In the genomic region with DNA sequence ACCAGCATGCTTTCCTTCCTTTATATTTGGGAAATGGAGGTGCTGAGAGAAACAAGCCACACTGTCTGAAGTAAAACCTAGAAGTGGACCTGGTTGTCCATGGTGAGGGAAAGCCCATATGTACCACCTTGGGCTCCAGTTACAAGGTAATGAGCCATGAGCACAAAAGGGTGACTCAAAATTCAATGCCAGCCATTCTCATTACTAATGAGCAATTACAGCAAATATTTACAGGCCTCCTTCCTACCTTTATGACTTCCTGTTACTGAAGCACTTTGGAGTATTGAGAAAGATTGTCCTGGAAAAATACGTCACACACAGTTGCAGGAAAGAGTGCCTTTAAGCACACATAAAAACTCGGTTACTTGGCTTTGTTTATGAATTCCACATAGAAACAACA, we compare ENCODE assay signal across 2 cellular contexts.
TF ChIP-seq lines count a peak whose summit lies in the region.

No MANE protein-coding gene starts in this region.

TF ChIP-seq in GM12878, 131 proteins besides CTCF, POLR2A, EP300 and RAD21:
- TF ChIP-seq, protein P1, sequence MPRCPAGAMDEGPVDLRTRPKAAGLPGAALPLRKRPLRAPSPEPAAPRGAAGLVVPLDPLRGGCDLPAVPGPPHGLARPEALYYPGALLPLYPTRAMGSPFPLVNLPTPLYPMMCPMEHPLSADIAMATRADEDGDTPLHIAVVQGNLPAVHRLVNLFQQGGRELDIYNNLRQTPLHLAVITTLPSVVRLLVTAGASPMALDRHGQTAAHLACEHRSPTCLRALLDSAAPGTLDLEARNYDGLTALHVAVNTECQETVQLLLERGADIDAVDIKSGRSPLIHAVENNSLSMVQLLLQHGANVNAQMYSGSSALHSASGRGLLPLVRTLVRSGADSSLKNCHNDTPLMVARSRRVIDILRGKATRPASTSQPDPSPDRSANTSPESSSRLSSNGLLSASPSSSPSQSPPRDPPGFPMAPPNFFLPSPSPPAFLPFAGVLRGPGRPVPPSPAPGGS (IDR thresholded peaks at IDR 0.05; ENCODE audit: borderline replicate concordance, insufficient read depth, low read depth, low read length, poor library complexity, severe bottlenecking): peak; percentile 34
- no peak for TF ChIP-seq CBX3 (IDR thresholded peaks at IDR 0.05; ENCODE audit: borderline replicate concordance, low read depth)

TF ChIP-seq in HepG2, 621 proteins besides CTCF, POLR2A, EP300 and RAD21 (continues in another document):
- no peak for TF ChIP-seq PHB2 (IDR thresholded peaks at IDR 0.05; ENCODE audit: partially characterized antibody)
- TF ChIP-seq, protein P2, sequence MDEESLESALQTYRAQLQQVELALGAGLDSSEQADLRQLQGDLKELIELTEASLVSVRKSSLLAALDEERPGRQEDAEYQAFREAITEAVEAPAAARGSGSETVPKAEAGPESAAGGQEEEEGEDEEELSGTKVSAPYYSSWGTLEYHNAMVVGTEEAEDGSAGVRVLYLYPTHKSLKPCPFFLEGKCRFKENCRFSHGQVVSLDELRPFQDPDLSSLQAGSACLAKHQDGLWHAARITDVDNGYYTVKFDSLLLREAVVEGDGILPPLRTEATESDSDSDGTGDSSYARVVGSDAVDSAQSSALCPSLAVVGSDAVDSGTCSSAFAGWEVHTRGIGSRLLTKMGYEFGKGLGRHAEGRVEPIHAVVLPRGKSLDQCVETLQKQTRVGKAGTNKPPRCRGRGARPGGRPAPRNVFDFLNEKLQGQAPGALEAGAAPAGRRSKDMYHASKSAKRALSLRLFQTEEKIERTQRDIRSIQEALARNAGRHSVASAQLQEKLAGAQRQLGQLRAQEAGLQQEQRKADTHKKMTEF (CRISPR knock-in tag; IDR thresholded peaks at IDR 0.05): peak; percentile 91
- peak; percentile 54 for TF ChIP-seq ZNF652 (CRISPR knock-in tag; IDR thresholded peaks at IDR 0.05; ENCODE audit: borderline replicate concordance, low read depth)
- no peak for TF ChIP-seq NCOA5 (CRISPR knock-in tag; IDR thresholded peaks at IDR 0.05)
- TF ChIP-seq, protein P3, sequence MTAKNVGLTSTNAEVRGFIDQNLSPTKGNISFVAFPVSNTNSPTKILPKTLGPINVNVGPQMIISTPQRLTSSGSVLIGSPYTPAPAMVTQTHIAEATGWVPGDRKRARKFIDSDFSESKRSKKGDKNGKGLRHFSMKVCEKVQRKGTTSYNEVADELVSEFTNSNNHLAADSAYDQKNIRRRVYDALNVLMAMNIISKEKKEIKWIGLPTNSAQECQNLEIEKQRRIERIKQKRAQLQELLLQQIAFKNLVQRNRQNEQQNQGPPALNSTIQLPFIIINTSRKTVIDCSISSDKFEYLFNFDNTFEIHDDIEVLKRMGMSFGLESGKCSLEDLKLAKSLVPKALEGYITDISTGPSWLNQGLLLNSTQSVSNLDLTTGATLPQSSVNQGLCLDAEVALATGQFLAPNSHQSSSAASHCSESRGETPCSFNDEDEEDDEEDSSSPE (CRISPR knock-in tag; IDR thresholded peaks at IDR 0.05): no peak
- TF ChIP-seq, protein P4, sequence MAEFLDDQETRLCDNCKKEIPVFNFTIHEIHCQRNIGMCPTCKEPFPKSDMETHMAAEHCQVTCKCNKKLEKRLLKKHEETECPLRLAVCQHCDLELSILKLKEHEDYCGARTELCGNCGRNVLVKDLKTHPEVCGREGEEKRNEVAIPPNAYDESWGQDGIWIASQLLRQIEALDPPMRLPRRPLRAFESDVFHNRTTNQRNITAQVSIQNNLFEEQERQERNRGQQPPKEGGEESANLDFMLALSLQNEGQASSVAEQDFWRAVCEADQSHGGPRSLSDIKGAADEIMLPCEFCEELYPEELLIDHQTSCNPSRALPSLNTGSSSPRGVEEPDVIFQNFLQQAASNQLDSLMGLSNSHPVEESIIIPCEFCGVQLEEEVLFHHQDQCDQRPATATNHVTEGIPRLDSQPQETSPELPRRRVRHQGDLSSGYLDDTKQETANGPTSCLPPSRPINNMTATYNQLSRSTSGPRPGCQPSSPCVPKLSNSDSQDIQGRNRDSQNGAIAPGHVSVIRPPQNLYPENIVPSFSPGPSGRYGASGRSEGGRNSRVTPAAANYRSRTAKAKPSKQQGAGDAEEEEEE (CRISPR knock-in tag; IDR thresholded peaks at IDR 0.05; ENCODE audit: borderline replicate concordance): no peak
- no peak for TF ChIP-seq ZFAT (CRISPR knock-in tag; conservative IDR thresholded peaks at IDR 0.05)
- TF ChIP-seq AKAP8 (CRISPR knock-in tag; IDR thresholded peaks at IDR 0.05): no peak
- peak; percentile 81; the same call in 1 of the 2 replicates for TF ChIP-seq KAT8 (CRISPR knock-in tag; IDR thresholded peaks at IDR 0.05)
- TF ChIP-seq FOXK2 (IDR thresholded peaks at IDR 0.05): peak; percentile 66; the same call in 1 of the 2 replicates
- TF ChIP-seq, protein P5, sequence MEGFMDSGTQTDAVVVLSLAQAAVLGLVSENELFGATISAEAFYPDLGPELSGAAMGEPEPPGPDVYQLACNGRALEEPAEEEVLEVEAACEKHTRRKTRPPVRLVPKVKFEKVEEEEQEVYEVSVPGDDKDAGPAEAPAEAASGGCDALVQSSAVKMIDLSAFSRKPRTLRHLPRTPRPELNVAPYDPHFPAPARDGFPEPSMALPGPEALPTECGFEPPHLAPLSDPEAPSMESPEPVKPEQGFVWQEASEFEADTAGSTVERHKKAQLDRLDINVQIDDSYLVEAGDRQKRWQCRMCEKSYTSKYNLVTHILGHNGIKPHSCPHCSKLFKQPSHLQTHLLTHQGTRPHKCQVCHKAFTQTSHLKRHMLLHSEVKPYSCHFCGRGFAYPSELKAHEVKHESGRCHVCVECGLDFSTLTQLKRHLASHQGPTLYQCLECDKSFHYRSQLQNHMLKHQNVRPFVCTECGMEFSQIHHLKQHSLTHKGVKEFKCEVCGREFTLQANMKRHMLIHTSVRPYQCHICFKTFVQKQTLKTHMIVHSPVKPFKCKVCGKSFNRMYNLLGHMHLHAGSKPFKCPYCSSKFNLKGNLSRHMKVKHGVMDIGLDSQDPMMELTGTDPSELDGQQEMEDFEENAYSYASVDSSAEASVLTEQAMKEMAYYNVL (CRISPR knock-in tag; IDR thresholded peaks at IDR 0.05; ENCODE audit: borderline replicate concordance): no peak
- no peak for TF ChIP-seq GPN1 (CRISPR knock-in tag; IDR thresholded peaks at IDR 0.05; ENCODE audit: borderline replicate concordance)
- TF ChIP-seq, protein P6, sequence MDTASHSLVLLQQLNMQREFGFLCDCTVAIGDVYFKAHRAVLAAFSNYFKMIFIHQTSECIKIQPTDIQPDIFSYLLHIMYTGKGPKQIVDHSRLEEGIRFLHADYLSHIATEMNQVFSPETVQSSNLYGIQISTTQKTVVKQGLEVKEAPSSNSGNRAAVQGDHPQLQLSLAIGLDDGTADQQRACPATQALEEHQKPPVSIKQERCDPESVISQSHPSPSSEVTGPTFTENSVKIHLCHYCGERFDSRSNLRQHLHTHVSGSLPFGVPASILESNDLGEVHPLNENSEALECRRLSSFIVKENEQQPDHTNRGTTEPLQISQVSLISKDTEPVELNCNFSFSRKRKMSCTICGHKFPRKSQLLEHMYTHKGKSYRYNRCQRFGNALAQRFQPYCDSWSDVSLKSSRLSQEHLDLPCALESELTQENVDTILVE (CRISPR knock-in tag; IDR thresholded peaks at IDR 0.05): peak; percentile 94
- TF ChIP-seq, protein P7, sequence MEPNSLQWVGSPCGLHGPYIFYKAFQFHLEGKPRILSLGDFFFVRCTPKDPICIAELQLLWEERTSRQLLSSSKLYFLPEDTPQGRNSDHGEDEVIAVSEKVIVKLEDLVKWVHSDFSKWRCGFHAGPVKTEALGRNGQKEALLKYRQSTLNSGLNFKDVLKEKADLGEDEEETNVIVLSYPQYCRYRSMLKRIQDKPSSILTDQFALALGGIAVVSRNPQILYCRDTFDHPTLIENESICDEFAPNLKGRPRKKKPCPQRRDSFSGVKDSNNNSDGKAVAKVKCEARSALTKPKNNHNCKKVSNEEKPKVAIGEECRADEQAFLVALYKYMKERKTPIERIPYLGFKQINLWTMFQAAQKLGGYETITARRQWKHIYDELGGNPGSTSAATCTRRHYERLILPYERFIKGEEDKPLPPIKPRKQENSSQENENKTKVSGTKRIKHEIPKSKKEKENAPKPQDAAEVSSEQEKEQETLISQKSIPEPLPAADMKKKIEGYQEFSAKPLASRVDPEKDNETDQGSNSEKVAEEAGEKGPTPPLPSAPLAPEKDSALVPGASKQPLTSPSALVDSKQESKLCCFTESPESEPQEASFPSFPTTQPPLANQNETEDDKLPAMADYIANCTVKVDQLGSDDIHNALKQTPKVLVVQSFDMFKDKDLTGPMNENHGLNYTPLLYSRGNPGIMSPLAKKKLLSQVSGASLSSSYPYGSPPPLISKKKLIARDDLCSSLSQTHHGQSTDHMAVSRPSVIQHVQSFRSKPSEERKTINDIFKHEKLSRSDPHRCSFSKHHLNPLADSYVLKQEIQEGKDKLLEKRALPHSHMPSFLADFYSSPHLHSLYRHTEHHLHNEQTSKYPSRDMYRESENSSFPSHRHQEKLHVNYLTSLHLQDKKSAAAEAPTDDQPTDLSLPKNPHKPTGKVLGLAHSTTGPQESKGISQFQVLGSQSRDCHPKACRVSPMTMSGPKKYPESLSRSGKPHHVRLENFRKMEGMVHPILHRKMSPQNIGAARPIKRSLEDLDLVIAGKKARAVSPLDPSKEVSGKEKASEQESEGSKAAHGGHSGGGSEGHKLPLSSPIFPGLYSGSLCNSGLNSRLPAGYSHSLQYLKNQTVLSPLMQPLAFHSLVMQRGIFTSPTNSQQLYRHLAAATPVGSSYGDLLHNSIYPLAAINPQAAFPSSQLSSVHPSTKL (CRISPR knock-in tag; IDR thresholded peaks at IDR 0.05): peak; percentile 99
- TF ChIP-seq ZNF781 (CRISPR knock-in tag; IDR thresholded peaks at IDR 0.05; ENCODE audit: borderline replicate concordance, not compliant biosample characterization): no peak
- no peak for TF ChIP-seq ZNF274 (CRISPR knock-in tag; IDR thresholded peaks at IDR 0.05)
- no peak for TF ChIP-seq CHD2 (IDR thresholded peaks at IDR 0.05; ENCODE audit: low read depth, low read length)
- TF ChIP-seq, protein P8, sequence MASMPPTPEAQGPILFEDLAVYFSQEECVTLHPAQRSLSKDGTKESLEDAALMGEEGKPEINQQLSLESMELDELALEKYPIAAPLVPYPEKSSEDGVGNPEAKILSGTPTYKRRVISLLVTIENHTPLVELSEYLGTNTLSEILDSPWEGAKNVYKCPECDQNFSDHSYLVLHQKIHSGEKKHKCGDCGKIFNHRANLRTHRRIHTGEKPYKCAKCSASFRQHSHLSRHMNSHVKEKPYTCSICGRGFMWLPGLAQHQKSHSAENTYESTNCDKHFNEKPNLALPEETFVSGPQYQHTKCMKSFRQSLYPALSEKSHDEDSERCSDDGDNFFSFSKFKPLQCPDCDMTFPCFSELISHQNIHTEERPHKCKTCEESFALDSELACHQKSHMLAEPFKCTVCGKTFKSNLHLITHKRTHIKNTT (CRISPR knock-in tag; IDR thresholded peaks at IDR 0.05): no peak
- TF ChIP-seq, protein P9, sequence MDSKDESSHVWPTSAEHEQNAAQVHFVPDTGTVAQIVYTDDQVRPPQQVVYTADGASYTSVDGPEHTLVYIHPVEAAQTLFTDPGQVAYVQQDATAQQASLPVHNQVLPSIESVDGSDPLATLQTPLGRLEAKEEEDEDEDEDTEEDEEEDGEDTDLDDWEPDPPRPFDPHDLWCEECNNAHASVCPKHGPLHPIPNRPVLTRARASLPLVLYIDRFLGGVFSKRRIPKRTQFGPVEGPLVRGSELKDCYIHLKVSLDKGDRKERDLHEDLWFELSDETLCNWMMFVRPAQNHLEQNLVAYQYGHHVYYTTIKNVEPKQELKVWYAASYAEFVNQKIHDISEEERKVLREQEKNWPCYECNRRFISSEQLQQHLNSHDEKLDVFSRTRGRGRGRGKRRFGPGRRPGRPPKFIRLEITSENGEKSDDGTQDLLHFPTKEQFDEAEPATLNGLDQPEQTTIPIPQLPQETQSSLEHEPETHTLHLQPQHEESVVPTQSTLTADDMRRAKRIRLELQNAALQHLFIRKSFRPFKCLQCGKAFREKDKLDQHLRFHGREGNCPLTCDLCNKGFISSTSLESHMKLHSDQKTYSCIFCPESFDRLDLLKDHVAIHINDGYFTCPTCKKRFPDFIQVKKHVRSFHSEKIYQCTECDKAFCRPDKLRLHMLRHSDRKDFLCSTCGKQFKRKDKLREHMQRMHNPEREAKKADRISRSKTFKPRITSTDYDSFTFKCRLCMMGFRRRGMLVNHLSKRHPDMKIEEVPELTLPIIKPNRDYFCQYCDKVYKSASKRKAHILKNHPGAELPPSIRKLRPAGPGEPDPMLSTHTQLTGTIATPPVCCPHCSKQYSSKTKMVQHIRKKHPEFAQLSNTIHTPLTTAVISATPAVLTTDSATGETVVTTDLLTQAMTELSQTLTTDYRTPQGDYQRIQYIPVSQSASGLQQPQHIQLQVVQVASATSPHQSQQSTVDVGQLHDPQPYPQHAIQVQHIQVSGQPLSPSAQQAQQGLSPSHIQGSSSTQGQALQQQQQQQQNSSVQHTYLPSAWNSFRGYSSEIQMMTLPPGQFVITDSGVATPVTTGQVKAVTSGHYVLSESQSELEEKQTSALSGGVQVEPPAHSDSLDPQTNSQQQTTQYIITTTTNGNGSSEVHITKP (CRISPR knock-in tag; IDR thresholded peaks at IDR 0.05; ENCODE audit: low read depth): peak; percentile 73
- no peak for TF ChIP-seq NR1H2 (CRISPR knock-in tag; IDR thresholded peaks at IDR 0.05; ENCODE audit: borderline replicate concordance, low read depth)
- TF ChIP-seq, protein P10, sequence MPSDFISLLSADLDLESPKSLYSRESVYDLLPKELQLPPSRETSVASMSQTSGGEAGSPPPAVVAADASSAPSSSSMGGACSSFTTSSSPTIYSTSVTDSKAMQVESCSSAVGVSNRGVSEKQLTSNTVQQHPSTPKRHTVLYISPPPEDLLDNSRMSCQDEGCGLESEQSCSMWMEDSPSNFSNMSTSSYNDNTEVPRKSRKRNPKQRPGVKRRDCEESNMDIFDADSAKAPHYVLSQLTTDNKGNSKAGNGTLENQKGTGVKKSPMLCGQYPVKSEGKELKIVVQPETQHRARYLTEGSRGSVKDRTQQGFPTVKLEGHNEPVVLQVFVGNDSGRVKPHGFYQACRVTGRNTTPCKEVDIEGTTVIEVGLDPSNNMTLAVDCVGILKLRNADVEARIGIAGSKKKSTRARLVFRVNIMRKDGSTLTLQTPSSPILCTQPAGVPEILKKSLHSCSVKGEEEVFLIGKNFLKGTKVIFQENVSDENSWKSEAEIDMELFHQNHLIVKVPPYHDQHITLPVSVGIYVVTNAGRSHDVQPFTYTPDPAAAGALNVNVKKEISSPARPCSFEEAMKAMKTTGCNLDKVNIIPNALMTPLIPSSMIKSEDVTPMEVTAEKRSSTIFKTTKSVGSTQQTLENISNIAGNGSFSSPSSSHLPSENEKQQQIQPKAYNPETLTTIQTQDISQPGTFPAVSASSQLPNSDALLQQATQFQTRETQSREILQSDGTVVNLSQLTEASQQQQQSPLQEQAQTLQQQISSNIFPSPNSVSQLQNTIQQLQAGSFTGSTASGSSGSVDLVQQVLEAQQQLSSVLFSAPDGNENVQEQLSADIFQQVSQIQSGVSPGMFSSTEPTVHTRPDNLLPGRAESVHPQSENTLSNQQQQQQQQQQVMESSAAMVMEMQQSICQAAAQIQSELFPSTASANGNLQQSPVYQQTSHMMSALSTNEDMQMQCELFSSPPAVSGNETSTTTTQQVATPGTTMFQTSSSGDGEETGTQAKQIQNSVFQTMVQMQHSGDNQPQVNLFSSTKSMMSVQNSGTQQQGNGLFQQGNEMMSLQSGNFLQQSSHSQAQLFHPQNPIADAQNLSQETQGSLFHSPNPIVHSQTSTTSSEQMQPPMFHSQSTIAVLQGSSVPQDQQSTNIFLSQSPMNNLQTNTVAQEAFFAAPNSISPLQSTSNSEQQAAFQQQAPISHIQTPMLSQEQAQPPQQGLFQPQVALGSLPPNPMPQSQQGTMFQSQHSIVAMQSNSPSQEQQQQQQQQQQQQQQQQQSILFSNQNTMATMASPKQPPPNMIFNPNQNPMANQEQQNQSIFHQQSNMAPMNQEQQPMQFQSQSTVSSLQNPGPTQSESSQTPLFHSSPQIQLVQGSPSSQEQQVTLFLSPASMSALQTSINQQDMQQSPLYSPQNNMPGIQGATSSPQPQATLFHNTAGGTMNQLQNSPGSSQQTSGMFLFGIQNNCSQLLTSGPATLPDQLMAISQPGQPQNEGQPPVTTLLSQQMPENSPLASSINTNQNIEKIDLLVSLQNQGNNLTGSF (CRISPR knock-in tag; IDR thresholded peaks at IDR 0.05): no peak
- TF ChIP-seq FOXO1 (CRISPR knock-in tag; IDR thresholded peaks at IDR 0.05): peak; percentile 95
- TF ChIP-seq ZFYVE20 (CRISPR knock-in tag; IDR thresholded peaks at IDR 0.05; ENCODE audit: borderline replicate concordance, low read depth): no peak
- TF ChIP-seq AGO1 (IDR thresholded peaks at IDR 0.05; ENCODE audit: low read depth, low read length, poor library complexity, severe bottlenecking): no peak
